8 cellular contexts compared by ENCODE assay signal in the genomic region with DNA sequence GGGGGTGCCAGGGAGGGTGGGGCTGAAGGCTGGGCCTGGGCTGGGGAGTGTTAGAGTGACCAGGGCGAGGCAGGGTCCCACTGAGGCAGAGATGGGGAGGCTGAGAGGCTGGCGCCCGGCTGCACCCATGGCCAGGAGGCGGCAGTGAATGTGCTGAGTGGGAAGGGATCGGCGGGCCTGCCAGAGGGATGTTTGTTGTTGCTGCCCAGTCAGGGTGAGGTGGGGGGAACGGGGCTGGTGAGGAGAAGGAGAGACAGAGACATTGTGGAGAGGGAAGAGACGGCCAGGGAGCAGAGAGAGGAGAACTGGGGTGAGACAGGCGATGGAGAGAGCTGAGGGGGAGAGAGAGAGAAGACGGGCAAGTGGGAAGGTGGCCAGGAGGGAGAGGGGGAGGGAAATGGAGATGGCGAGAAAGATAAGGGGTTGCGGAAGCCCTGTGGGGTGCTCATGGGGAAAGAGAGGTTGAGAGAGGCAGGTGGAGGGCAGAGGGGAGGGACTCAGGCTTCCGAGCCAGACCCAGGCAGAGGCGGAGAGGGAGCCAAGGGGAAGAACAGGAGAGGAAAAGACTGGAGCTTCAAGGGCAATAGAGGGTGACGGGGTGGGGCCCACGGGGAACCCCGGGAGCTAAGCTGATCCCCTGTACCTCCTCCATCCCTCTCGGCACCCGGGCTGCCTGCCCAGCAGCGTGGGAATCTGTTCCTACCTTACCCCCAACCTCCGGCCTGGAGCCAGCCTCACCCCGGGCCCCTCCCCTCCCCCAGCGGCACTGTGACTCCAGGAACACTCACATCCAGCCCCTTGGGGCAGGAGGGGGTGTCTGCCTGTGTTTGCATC. TPM values are rescaled to one million over a fixed set of nuclear protein-coding genes. Genes with fewer than 3 reads are reported as not detected.
DNase-seq lines count a peak whose midpoint lies in the region; ATAC-seq, FAIRE-seq and TF ChIP-seq lines count a peak whose summit lies in the region.

No MANE protein-coding gene starts in this region.

- H3K9ac ChIP-seq in GM23248 (peak overlapping the region; percentile 80), keratinocyte (ENCODE audit: control insufficient read depth, extremely low read depth, insufficient read depth, low read length) (peak overlapping the region; percentile 72)

- H4K20me1 ChIP-seq in GM23248 (ENCODE audit: insufficient read depth) (no peaks in the 10 kb centered on the region), keratinocyte (ENCODE audit: control insufficient read depth, extremely low read depth, insufficient read depth, low read length) (no peaks in the 10 kb centered on the region)

- ATAC-seq in T-cell (replicated peaks in 1 of 4) (peak; percentile 53 to 70 (median 68)), body of pancreas (peak; percentile 66), GM19452 (IDR thresholded peaks at IDR 0.05; ENCODE audit: unreplicated experiment) (no peak)

- peak; percentile 13 for FAIRE-seq in keratinocyte (lab: Jason Lieb, UNC)

- H3K9me2 ChIP-seq in GM23248 (ENCODE audit: insufficient read depth) = no peaks in the 10 kb centered on the region

- H3K27me3 Mint-ChIP-seq in T-cell = no peaks in the 10 kb centered on the region

- intact Hi-C loops in body of pancreas (cut with DNase I) = no loop called here

- H3K79me2 ChIP-seq in GM23248 (ENCODE audit: insufficient read depth) = no peaks in the 10 kb centered on the region
- peaks cover 1% of the 10 kb centered on the region for H3K79me2 ChIP-seq in keratinocyte (ENCODE audit: control insufficient read depth, insufficient read depth, low read length)

- no peaks in the 10 kb centered on the region for H3K27me3 ChIP-seq in GM23248 (replicated peaks; ENCODE audit: insufficient read depth)
- no peaks in the 10 kb centered on the region for H3K27me3 ChIP-seq in body of pancreas
- no peaks in the 10 kb centered on the region for H3K27me3 ChIP-seq in keratinocyte (ENCODE audit: control insufficient read depth, extremely low read depth, insufficient read depth, low read length)

- in situ Hi-C loops in GM23248 (cut with MboI) = no loop called here

- H3K9me3 Mint-ChIP-seq in T-cell = no peaks in the 10 kb centered on the region

- TF ChIP-seq POLR2A in body of pancreas (IDR thresholded peaks at IDR 0.05) = peak in 2 of 3 donors; percentile 41 to 48

- no peaks in the 10 kb centered on the region for H3K9me3 ChIP-seq in GM23248 (ENCODE audit: low read depth)
- H3K9me3 ChIP-seq in body of pancreas = no peaks in the 10 kb centered on the region
- no peaks in the 10 kb centered on the region for H3K9me3 ChIP-seq in keratinocyte (ENCODE audit: control insufficient read depth, low read depth, low read length)

- H3K27ac ChIP-seq in GM23248 (peak overlapping the region; percentile 29), body of pancreas (peak overlapping the region; percentile 78 to 85 (median 81)), keratinocyte (ENCODE audit: control insufficient read depth, insufficient read depth, low read length) (peak overlapping the region; percentile 60)

- H2AFZ ChIP-seq in GM23248 = peak overlapping the region; percentile 78
- peak overlapping the region; percentile 67 for H2AFZ ChIP-seq in keratinocyte (ENCODE audit: control insufficient read depth, low read length)

- peaks cover 17% of the 10 kb centered on the region for H3K36me3 Mint-ChIP-seq in T-cell

- H3K4me2 ChIP-seq in GM23248 (ENCODE audit: unreplicated experiment) (peak overlapping the region; percentile 62), keratinocyte (ENCODE audit: control insufficient read depth, extremely low read depth, insufficient read depth, low read depth, low read length) (peak overlapping the region; percentile 75)

- POLR2A ChIA-PET in T-cell (lab: Charles Lee) = no interaction called here

- H3K9me1 ChIP-seq in keratinocyte (ENCODE audit: control insufficient read depth, extremely low read depth, insufficient read depth, low read length) = no peaks in the 10 kb centered on the region

- DNase-seq in GM23248 = peak; percentile 60
- peak in 30 of 34 experiments; percentile 5 to 54 (median 38) for DNase-seq in T-cell
- peak; percentile 37 to 58 (median 47) for DNase-seq in body of pancreas
- DNase-seq in keratinocyte (ENCODE audit: low read depth, low spot score) = no peak
- peak; percentile 23 to 24 for DNase-seq in stimulated activated CD8-positive, alpha-beta memory T cell treated with anti-CD3 and anti-CD28 coated beads, Interleukin-7, amount 100 ng/mL, for 48 hours (ENCODE audit: extremely low read depth in 1 of 2, low read depth in 1 of 2)
- no peak for DNase-seq in GDM1 (lab: John Stamatoyannopoulos, UW)
- DNase-seq in NK-92 (lab: John Stamatoyannopoulos, UW; ENCODE audit: unreplicated experiment) = no peak

- dilution Hi-C loops in keratinocyte (cut with MboI; ENCODE audit: extremely low pct_ligation_motif_present, low sequenced_read_pairs) = no loop called here

- H3K4me3 Mint-ChIP-seq in T-cell = peak overlapping the region; percentile 78 to 96 (median 84)

- H3K27ac Mint-ChIP-seq in T-cell = peak overlapping the region; percentile 95 to 96

- WGBS in GM23248 (ENCODE audit: low coverage in 1 of 2, low lambda C conversion rate in 2 of 2, missing lambda C conversion rate in 2 of 2), 2 experiments = 11 to 15% methylated on average over 9 to 23 of the region's 23 CpGs
- WGBS in body of pancreas, 2 donors = 37 to 53% methylated on average over 23 of the region's 23 CpGs

- H3K4me3 ChIP-seq in GM23248 (peak overlapping the region; percentile 71), body of pancreas (no peak overlapping the region), keratinocyte (ENCODE audit: control insufficient read depth in 2 of 3, extremely low read depth in 1 of 3, insufficient read depth in 2 of 3, low read depth in 1 of 3, low read length in 3 of 3) (peak overlapping the region; percentile 44 to 81 (median 55))

- H3K4me1 Mint-ChIP-seq in T-cell = peaks cover 23 to 35% (median 33%) of the 10 kb centered on the region in 3 donors

- no peaks in the 10 kb centered on the region for H3F3A ChIP-seq in GM23248 (ENCODE audit: insufficient read depth)

- TF ChIP-seq CTCF in body of pancreas (IDR thresholded peaks at IDR 0.05) (no peak), keratinocyte (optimal IDR thresholded peaks at IDR 0.05 in 1 of 3, IDR thresholded peaks at IDR 0.05 in 1 of 3, conservative IDR thresholded peaks at IDR 0.05 in 1 of 3; ENCODE audit: extremely low read depth in 1 of 3, insufficient read depth in 2 of 3, low read length in 3 of 3) (peak in 2 of 3 experiments; percentile 22 to 30)

- CTCF ChIA-PET in T-cell (lab: Charles Lee) = interaction anchor here in 1 of 2 donors (0.6 to 2.4 kb wide), 5 partner anchors 12 to 134 kb away, joined by 3 to 7 read pairs (median 3); partner anchors contain the start of genes B9D2 and DMAC2

- peaks cover 14% of the 10 kb centered on the region; the same call in 1 of the 2 replicates for H3K4me1 ChIP-seq in GM23248 (ENCODE audit: insufficient read depth)
- peaks cover 9% of the 10 kb centered on the region for H3K4me1 ChIP-seq in body of pancreas
- H3K4me1 ChIP-seq in keratinocyte (ENCODE audit: control insufficient read depth, extremely low read depth, insufficient read depth, low read length) = peaks cover 17% of the 10 kb centered on the region

- H3K36me3 ChIP-seq in GM23248 (ENCODE audit: low read depth) (no peaks in the 10 kb centered on the region), body of pancreas (replicated peaks in 1 of 2; ENCODE audit: insufficient read depth in 1 of 2, low read depth in 2 of 2) (peaks cover 0 to 18% of the 10 kb centered on the region in 2 donors), keratinocyte (ENCODE audit: control insufficient read depth in 2 of 2, extremely low read depth in 1 of 2, insufficient read depth in 2 of 2, low read length in 2 of 2) (peaks cover 14 to 18% of the 10 kb centered on the region in 2 experiments)

RNA-seq across cellular contexts. Expression of gene B3GNT8, which starts 0.7 kb away (rescaled TPM):
- 5.0 and 5.9 TPM in 2 replicates for total RNA-seq in GM23248 (2014; rRNA removed; shearing (Covaris generic))
- 2.3 and 3.1 TPM in 2 replicates for polyA plus RNA-seq in GM23248 (2016; fragmentation: Nextera tagmentation; extraction: Ambion mirVana)
- 1 to 10 TPM in 4 of 5 donors, under 1 TPM in 1; 0.76 to 5.0 (median 1.3) TPM for total RNA-seq in T-cell
- total RNA-seq in body of pancreas = 1 to 10 TPM; 3.6 to 9.1 TPM
- polyA plus RNA-seq in keratinocyte = 0.45 to 1.8 TPM (median 0.97 TPM) in 3 replicates
- 1.9 TPM for polyA plus RNA-seq in keratinocyte (2011; ENCODE audit: low read depth)
- 0.22 and 0.87 TPM in 2 replicates for polyA plus RNA-seq in keratinocyte (2011; cell fraction: cytosol; rRNA removed)
- 1.4 and 1.6 TPM in 2 replicates for polyA plus RNA-seq in keratinocyte (2011; cell fraction: nucleus; rRNA removed)
- polyA plus RNA-seq in keratinocyte (2012; ENCODE audit: low replicate concordance) = 2.9 and 3.2 TPM in 2 replicates
- polyA minus RNA-seq in keratinocyte = 0.26 to 0.49 TPM (median 0.36 TPM) in 3 replicates
- polyA minus RNA-seq in keratinocyte (2011; cell fraction: cytosol; rRNA and poly(A)+ RNA removed) = 2.7 TPM
- 0.62 and 1.7 TPM in 2 replicates for polyA minus RNA-seq in keratinocyte (2011; cell fraction: nucleus; rRNA and poly(A)+ RNA removed)

RNA-seq across cellular contexts. Expression of gene DMAC2, which starts 11.8 kb away (rescaled TPM):
- total RNA-seq in GM23248 (2014; rRNA removed; shearing (Covaris generic)) = 52.9 and 72.8 TPM in 2 replicates
- polyA plus RNA-seq in GM23248 (2016; fragmentation: Nextera tagmentation; extraction: Ambion mirVana) (49.2 and 50.6 TPM in 2 replicates), keratinocyte (45.3 to 64.0 TPM (median 45.6 TPM) in 3 replicates)
- total RNA-seq in T-cell (10 to 100 TPM; 19.5 to 33.9 (median 24.7) TPM), body of pancreas (10 to 100 TPM; 13.5 to 45.5 TPM)
- polyA plus RNA-seq in keratinocyte (2011; ENCODE audit: low read depth) = 30.6 TPM
- polyA plus RNA-seq in keratinocyte (2011; cell fraction: cytosol; rRNA removed) = 57.1 and 81.4 TPM in 2 replicates
- 39.8 and 51.4 TPM in 2 replicates for polyA plus RNA-seq in keratinocyte (2011; cell fraction: nucleus; rRNA removed)
- 37.1 and 51.0 TPM in 2 replicates for polyA plus RNA-seq in keratinocyte (2012; ENCODE audit: low replicate concordance)
- polyA minus RNA-seq in keratinocyte = 49.0 to 61.4 TPM (median 61.2 TPM) in 3 replicates
- polyA minus RNA-seq in keratinocyte (2011; cell fraction: cytosol; rRNA and poly(A)+ RNA removed) = 82.3 TPM
- polyA minus RNA-seq in keratinocyte (2011; cell fraction: nucleus; rRNA and poly(A)+ RNA removed) = 22.8 and 24.7 TPM in 2 replicates

RNA-seq across cellular contexts. Expression of gene ERICH4, which starts 15.1 kb away (rescaled TPM):
- total RNA-seq in GM23248 (2014; rRNA removed; shearing (Covaris generic)) = not detected in 2 replicates
- polyA plus RNA-seq in GM23248 (2016; fragmentation: Nextera tagmentation; extraction: Ambion mirVana) (not detected in 2 replicates), keratinocyte (not detected in 3 replicates)
- total RNA-seq in T-cell (under 1 TPM in 2 of 5 donors, not detected in 3; 0.29 to 0.55 TPM), body of pancreas (not detected)
- not detected for polyA plus RNA-seq in keratinocyte (2011; ENCODE audit: low read depth)
- not detected in 2 replicates for polyA plus RNA-seq in keratinocyte (2011; cell fraction: cytosol; rRNA removed)
- not detected in 2 replicates for polyA plus RNA-seq in keratinocyte (2011; cell fraction: nucleus; rRNA removed)
- polyA plus RNA-seq in keratinocyte (2012; ENCODE audit: low replicate concordance) = not detected in 2 replicates
- not detected in 3 replicates for polyA minus RNA-seq in keratinocyte
- polyA minus RNA-seq in keratinocyte (2011; cell fraction: cytosol; rRNA and poly(A)+ RNA removed) = not detected
- polyA minus RNA-seq in keratinocyte (2011; cell fraction: nucleus; rRNA and poly(A)+ RNA removed) = not detected in 2 replicates

RNA-seq across cellular contexts. Expression of gene BCKDHA, which starts 30.2 kb away (rescaled TPM):
- 26.8 and 51.0 TPM in 2 replicates for total RNA-seq in GM23248 (2014; rRNA removed; shearing (Covaris generic))
- polyA plus RNA-seq in GM23248 (2016; fragmentation: Nextera tagmentation; extraction: Ambion mirVana) = 29.4 and 32.0 TPM in 2 replicates
- total RNA-seq in T-cell = 10 to 100 TPM; 13.0 to 28.6 (median 27.0) TPM
- total RNA-seq in body of pancreas = 10 to 100 TPM; 15.2 to 17.9 TPM
- polyA plus RNA-seq in keratinocyte = 7.5 to 13.3 TPM (median 8.3 TPM) in 3 replicates
- 17.2 TPM for polyA plus RNA-seq in keratinocyte (2011; ENCODE audit: low read depth)
- polyA plus RNA-seq in keratinocyte (2011; cell fraction: cytosol; rRNA removed) = 4.0 and 10.9 TPM in 2 replicates
- polyA plus RNA-seq in keratinocyte (2011; cell fraction: nucleus; rRNA removed) = 8.5 and 12.7 TPM in 2 replicates
- polyA plus RNA-seq in keratinocyte (2012; ENCODE audit: low replicate concordance) = 10.0 and 11.7 TPM in 2 replicates
- 5.5 to 10.0 TPM (median 7.3 TPM) in 3 replicates for polyA minus RNA-seq in keratinocyte
- 24.0 TPM for polyA minus RNA-seq in keratinocyte (2011; cell fraction: cytosol; rRNA and poly(A)+ RNA removed)
- polyA minus RNA-seq in keratinocyte (2011; cell fraction: nucleus; rRNA and poly(A)+ RNA removed) = 6.4 and 8.4 TPM in 2 replicates

RNA-seq across cellular contexts. Expression of gene EXOSC5, which starts 30.7 kb away (rescaled TPM):
- 20.7 and 21.4 TPM in 2 replicates for total RNA-seq in GM23248 (2014; rRNA removed; shearing (Covaris generic))
- 26.4 and 29.4 TPM in 2 replicates for polyA plus RNA-seq in GM23248 (2016; fragmentation: Nextera tagmentation; extraction: Ambion mirVana)
- 10 to 100 TPM; 12.4 to 32.8 (median 27.1) TPM for total RNA-seq in T-cell
- total RNA-seq in body of pancreas = 10 to 100 TPM in 1 of 2 donors, 1 to 10 TPM in 1; 4.3 to 22.8 TPM
- polyA plus RNA-seq in keratinocyte = 12.5 to 18.2 TPM (median 14.7 TPM) in 3 replicates
- 5.2 TPM for polyA plus RNA-seq in keratinocyte (2011; ENCODE audit: low read depth)
- polyA plus RNA-seq in keratinocyte (2011; cell fraction: cytosol; rRNA removed) = 9.8 and 17.2 TPM in 2 replicates
- polyA plus RNA-seq in keratinocyte (2011; cell fraction: nucleus; rRNA removed) = 8.0 and 9.1 TPM in 2 replicates
- 17.8 and 27.7 TPM in 2 replicates for polyA plus RNA-seq in keratinocyte (2012; ENCODE audit: low replicate concordance)
- 3.7 to 11.7 TPM (median 4.7 TPM) in 3 replicates for polyA minus RNA-seq in keratinocyte
- 15.2 TPM for polyA minus RNA-seq in keratinocyte (2011; cell fraction: cytosol; rRNA and poly(A)+ RNA removed)
- polyA minus RNA-seq in keratinocyte (2011; cell fraction: nucleus; rRNA and poly(A)+ RNA removed) = 4.9 and 7.4 TPM in 2 replicates

Comparison
In these comparisons a context has a peak if more than half of its experiments do, and no peak if none do; other contexts are left out.
1. DNase-seq: peak in GM23248 (single experiment), T-cell (30 of 34), body of pancreas (4 of 4) and stimulated activated CD8-positive, alpha-beta memory T cell treated with anti-CD3 and anti-CD28 coated beads, Interleukin-7, amount 100 ng/mL, for 48 hours (2 of 2); none in keratinocyte (single experiment), GDM1 (single experiment) and NK-92 (single experiment).
2. H3K27ac ChIP-seq: peak in every context shown above with its lines; median percentile 81 in body of pancreas; 60 in keratinocyte; 29 in GM23248.
3. H3K4me3 ChIP-seq: peak in GM23248 (single experiment) and keratinocyte (3 of 3); none in body of pancreas (0 of 2).
4. CTCF ChIP-seq: peak in keratinocyte (2 of 3); none in body of pancreas (0 of 7).